In the genomic region with DNA sequence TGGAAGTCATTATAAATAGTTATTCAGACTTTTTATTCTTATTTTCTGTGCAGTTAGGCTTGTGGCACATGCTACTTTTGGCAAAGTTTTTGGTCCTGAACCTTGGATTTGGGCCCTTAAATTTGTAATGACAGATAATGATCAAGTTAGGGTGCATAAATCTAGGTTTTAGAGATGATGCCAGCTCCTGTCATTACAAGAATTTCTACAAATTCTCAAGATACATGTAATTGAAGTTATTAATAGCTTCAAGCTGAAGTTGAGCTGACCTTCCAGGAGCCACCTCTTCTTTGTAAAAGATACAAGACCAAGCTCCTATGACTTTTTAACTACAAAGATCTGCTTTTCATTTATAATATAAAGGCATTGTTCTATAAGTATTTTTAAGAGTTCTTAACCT, we compare ENCODE assay signal across 7 cellular contexts.
"Had no signal": no experiment of that assay in that cellular context is flagged by ENCODE, and none has a peak within 500 bp of the region (broad histone marks: within the 10 kb centered on the region; RNA-seq: fewer than 3 reads in every experiment).

No MANE protein-coding gene starts in this region.

- H3K27ac Mint-ChIP-seq: IgD-negative memory B cell had no signal

- H3K27me3 Mint-ChIP-seq: IgD-negative memory B cell had no signal

- ATAC-seq: HepG2 had no signal

- H3K36me3 Mint-ChIP-seq: IgD-negative memory B cell had no signal

- H3K4me1 Mint-ChIP-seq: IgD-negative memory B cell had no signal

- H3K4me3 Mint-ChIP-seq: IgD-negative memory B cell had no signal

- DNase-seq: GM23248, GOT3, H7, HCEC 1CT, KBM-7 had no signal
